ENCODE assay signal across 1 cellular context in the genomic region with DNA sequence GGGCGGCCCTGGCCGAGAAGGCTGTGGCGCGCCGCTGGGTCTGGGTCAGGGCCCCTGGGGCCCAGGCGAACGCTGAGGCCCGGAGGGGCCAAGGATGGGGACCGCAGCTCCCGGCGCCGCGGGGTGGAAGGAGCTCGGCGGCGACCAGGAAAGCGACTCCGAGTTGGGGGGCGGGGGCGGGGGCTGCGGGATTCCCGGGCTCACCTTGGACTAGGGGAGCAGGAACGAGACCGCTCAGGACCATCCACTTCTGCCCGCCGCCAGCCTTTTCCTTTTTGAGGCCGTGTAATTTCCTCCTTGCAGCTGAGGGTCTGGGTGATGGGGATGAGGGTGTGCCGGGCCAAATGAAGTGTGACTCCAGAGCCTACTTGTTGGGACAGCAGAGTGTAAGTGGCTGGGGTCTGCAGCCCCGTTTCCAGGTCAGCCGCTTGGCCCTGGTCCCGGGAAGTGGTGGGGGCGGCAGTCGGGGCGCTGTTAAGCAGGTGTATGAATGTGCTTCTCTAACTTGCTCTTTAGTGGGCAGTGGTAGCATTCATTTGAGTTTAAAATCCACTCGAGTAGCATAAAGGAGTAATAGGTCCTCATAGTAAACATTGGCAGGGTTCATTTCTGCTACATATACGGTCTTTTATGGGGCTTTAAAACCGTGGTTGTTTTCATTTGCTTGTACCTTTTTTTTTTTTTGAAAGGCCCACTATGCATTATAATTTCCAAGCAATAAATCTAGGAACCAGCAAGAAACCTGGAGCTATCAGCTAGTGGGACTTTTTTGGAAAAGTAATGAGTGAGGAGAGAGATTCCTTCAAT.
TF ChIP-seq lines count a peak whose summit lies in the region.

No MANE protein-coding gene starts in this region.

TF ChIP-seq in IMR-90, 13 proteins besides CTCF, POLR2A, EP300 and RAD21:
- no peak for TF ChIP-seq CHD1 (IDR thresholded peaks at IDR 0.05; ENCODE audit: low read depth, low read length)
- TF ChIP-seq, protein P1, sequence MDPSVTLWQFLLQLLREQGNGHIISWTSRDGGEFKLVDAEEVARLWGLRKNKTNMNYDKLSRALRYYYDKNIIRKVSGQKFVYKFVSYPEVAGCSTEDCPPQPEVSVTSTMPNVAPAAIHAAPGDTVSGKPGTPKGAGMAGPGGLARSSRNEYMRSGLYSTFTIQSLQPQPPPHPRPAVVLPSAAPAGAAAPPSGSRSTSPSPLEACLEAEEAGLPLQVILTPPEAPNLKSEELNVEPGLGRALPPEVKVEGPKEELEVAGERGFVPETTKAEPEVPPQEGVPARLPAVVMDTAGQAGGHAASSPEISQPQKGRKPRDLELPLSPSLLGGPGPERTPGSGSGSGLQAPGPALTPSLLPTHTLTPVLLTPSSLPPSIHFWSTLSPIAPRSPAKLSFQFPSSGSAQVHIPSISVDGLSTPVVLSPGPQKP (IDR thresholded peaks at IDR 0.05; ENCODE audit: borderline replicate concordance, low read depth, low read length) = no peak
- TF ChIP-seq BHLHE40 (IDR thresholded peaks at IDR 0.05; ENCODE audit: low read depth, low read length) = no peak
- no peak for TF ChIP-seq SMC3 (IDR thresholded peaks at IDR 0.05; ENCODE audit: low read depth, low read length)
